Comparison of ENCODE assay signal across 7 cellular contexts in genomic region chr19:35000338-35000646, GRCh38. TPM values are rescaled to one million over a fixed set of nuclear protein-coding genes. Genes with fewer than 3 reads are reported as not detected.
DNase-seq lines count a peak whose midpoint lies in the region; ATAC-seq and TF ChIP-seq lines count a peak whose summit lies in the region.

No MANE protein-coding gene starts in this region.

- H3K36me3 ChIP-seq in H7 (replicated peaks; ENCODE audit: control insufficient read depth, insufficient read depth, low read length) (peaks cover 14% of the 10 kb centered on the region), subcutaneous abdominal adipose tissue (ENCODE audit: control insufficient read depth in 5 of 5, insufficient read depth in 5 of 5, low read length in 5 of 5) (peaks cover 0 to 9% (median 7%) of the 10 kb centered on the region in 5 donors)

- H3K9me3 ChIP-seq in iPS-18c (ENCODE audit: control insufficient read depth, insufficient read depth, low read length) (no peaks in the 10 kb centered on the region), subcutaneous abdominal adipose tissue (ENCODE audit: control insufficient read depth in 5 of 5, low read length in 5 of 5) (no peaks in the 10 kb centered on the region)

- H3K27ac ChIP-seq in subcutaneous abdominal adipose tissue (ENCODE audit: low read depth, low read length) = peak overlapping the region; percentile 84

- H3K4me3 Mint-ChIP-seq in activated B cell treated with CpG ODN at 0.5 μM for 24 hours = peak overlapping the region; percentile 87

- no peaks in the 10 kb centered on the region for H3K9me3 Mint-ChIP-seq in activated B cell treated with CpG ODN at 0.5 μM for 24 hours

- DNase-seq in H7 (no peak), activated B cell treated with CpG ODN at 0.5 μM for 24 hours (no peak), NAMALWA (ENCODE audit: low spot score) (no peak), NCI-H2107 treated with DMSO at 0.1 percent for 48 hours (lab: John Stamatoyannopoulos, UW; ENCODE audit: unreplicated experiment) (no peak)
- DNase-seq in stimulated activated CD4-positive, alpha-beta T cell treated with anti-CD3 and anti-CD28 coated beads, Interleukin-1b, Interleukin-23, amount 100 ng/mL, for 48 hours = no peak

- no peaks in the 10 kb centered on the region for H3K27me3 Mint-ChIP-seq in activated B cell treated with CpG ODN at 0.5 μM for 24 hours

- no peak for TF ChIP-seq CTCF in activated B cell treated with CpG ODN at 0.5 μM for 24 hours (IDR thresholded peaks at IDR 0.05)

- POLR2A ChIA-PET in activated B cell treated with CpG ODN at 0.5 μM for 24 hours (lab: Charles Lee) = interaction anchor here (0.8 to 3.0 kb wide), 4 partner anchors 11 to 28 kb away, joined by 4 to 25 read pairs (median 12); no protein-coding TSS in a partner anchor

- no peak overlapping the region for H3K27ac Mint-ChIP-seq in activated B cell treated with CpG ODN at 0.5 μM for 24 hours

- peak overlapping the region; percentile 94 for H3K4me3 ChIP-seq in H7 (ENCODE audit: insufficient read depth, low read depth, low read length)
- H3K4me3 ChIP-seq in iPS-18c (ENCODE audit: insufficient read depth, low read depth, low read length) = peak overlapping the region; percentile 68
- H3K4me3 ChIP-seq in subcutaneous abdominal adipose tissue (ENCODE audit: low read depth in 1 of 5, low read length in 5 of 5) = peak overlapping the region in 3 of 5 donors; percentile 74 to 86 (median 80)

- peaks cover 12 to 78% (median 47%) of the 10 kb centered on the region in 5 donors for H3K4me1 ChIP-seq in subcutaneous abdominal adipose tissue (ENCODE audit: control insufficient read depth in 5 of 5, insufficient read depth in 5 of 5, low read length in 5 of 5)

- H3K36me3 Mint-ChIP-seq in activated B cell treated with CpG ODN at 0.5 μM for 24 hours (ENCODE audit: low read depth) = peaks cover 11% of the 10 kb centered on the region

- H3K4me1 Mint-ChIP-seq in activated B cell treated with CpG ODN at 0.5 μM for 24 hours = peaks cover 63% of the 10 kb centered on the region

- H3K27me3 ChIP-seq in H7 (ENCODE audit: control insufficient read depth, insufficient read depth, low read length) (no peaks in the 10 kb centered on the region), subcutaneous abdominal adipose tissue (ENCODE audit: control insufficient read depth in 5 of 5, insufficient read depth in 4 of 5, low read length in 5 of 5) (no peaks in the 10 kb centered on the region)

- intact Hi-C loops in activated B cell treated with CpG ODN at 0.5 μM for 24 hours (cut with micrococcal nuclease) = no loop called here

- CTCF ChIA-PET in activated B cell treated with CpG ODN at 0.5 μM for 24 hours (lab: Charles Lee) = no interaction called here

- H3K9ac ChIP-seq in subcutaneous abdominal adipose tissue (ENCODE audit: low read length in 5 of 5) = peak overlapping the region in 2 of 5 donors; percentile 83

- no peak for ATAC-seq in activated B cell treated with CpG ODN at 0.5 μM for 24 hours (ENCODE audit: low read depth)

RNA-seq across cellular contexts. Expression of gene GRAMD1A, which starts 0.2 kb away (rescaled TPM):
- total RNA-seq in H7 (2014; rRNA removed; shearing (Covaris generic)) = 110 and 138 TPM in 2 replicates
- total RNA-seq in activated B cell treated with CpG ODN at 0.5 μM for 24 hours = 52.9 and 54.4 TPM in 2 replicates

RNA-seq across cellular contexts. Expression of gene SCN1B, which starts 30.0 kb away (rescaled TPM):
- total RNA-seq in H7 (2014; rRNA removed; shearing (Covaris generic)) = 8.1 and 8.9 TPM in 2 replicates
- total RNA-seq in activated B cell treated with CpG ODN at 0.5 μM for 24 hours = 0.34 and 0.47 TPM in 2 replicates

RNA-seq across cellular contexts. Expression of gene ZNF792, which starts 36.3 kb away (rescaled TPM):
- 16.7 and 18.0 TPM in 2 replicates for total RNA-seq in H7 (2014; rRNA removed; shearing (Covaris generic))
- 4.8 and 4.9 TPM in 2 replicates for total RNA-seq in activated B cell treated with CpG ODN at 0.5 μM for 24 hours

RNA-seq across cellular contexts. Expression of gene HPN, which starts 41.2 kb away (rescaled TPM):
- 6.1 and 13.9 TPM in 2 replicates for total RNA-seq in H7 (2014; rRNA removed; shearing (Covaris generic))
- not detected in 2 replicates for total RNA-seq in activated B cell treated with CpG ODN at 0.5 μM for 24 hours
